ENCODE assay signal across 1 cellular context in the genomic region with DNA sequence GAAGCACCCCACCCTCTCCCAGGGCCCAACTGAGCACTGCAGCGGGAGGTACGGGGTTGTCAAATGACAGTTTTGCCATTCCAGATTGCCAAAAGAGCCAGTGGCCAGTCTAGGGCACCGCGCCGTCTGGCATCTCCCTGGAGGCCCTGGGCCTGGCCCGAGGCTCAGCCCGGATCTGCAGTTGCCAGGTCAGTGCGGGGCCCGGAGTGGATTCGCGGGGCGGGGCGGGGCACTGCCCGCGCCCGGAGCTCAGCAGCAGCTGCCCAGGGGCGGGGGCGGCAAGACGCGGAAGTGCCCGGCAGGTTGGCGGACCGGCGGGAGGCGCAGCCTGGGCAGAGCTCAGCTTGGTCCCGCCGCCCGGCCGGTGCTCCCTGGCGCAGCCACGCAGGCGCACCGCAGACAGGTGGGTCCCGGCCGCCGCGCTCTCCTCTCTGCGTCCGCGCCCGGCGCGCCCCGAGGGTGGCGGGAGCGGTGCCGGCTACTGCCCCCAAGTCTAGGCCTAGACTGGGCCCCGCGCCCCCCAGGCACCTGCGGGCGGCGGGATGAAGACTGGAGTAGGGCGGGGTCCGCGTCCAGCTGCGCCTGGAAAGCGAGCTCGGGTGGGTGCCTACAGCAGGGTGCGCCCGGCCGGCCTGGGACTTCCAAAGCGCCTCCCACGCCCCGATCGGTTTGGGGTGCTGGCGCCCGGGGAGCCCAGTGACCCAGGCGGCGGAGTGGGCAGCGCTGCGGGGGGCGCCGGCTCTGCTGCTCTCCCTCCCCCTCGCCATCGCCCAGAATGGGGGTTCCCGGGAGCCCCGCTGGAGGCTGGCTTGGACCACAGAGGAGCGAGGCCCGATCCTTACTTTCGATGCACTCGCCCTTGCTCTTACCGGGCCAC.
TF ChIP-seq lines count a peak whose summit lies in the region.

TSS of gene IRF5 (plus strand) at position 281 of the 877 bp plus-strand sequence. CDS start 4,155 bp downstream, outside the sequence.

TF ChIP-seq in GM12878, 131 proteins besides CTCF, POLR2A, EP300 and RAD21 (continues in another document):
- TF ChIP-seq EED (IDR thresholded peaks at IDR 0.05; ENCODE audit: low read depth) = peak; percentile 54; the same call in 1 of the 2 replicates
- peak; percentile 95; the same call in 1 of the 2 replicates for TF ChIP-seq NFXL1 (IDR thresholded peaks at IDR 0.05; ENCODE audit: borderline replicate concordance)
- TF ChIP-seq KLF5 (IDR thresholded peaks at IDR 0.05; ENCODE audit: partially characterized antibody) = no peak
- peak; percentile 61; the same call in 1 of the 2 replicates for TF ChIP-seq NR2F1 (conservative IDR thresholded peaks at IDR 0.05)
- TF ChIP-seq HCFC1 (IDR thresholded peaks at IDR 0.05; ENCODE audit: low read length) = no peak
- TF ChIP-seq SIN3A (IDR thresholded peaks at IDR 0.05; ENCODE audit: low read depth, low read length) = peak; percentile 66; the same call in 1 of the 2 replicates
- TF ChIP-seq MEF2B (IDR thresholded peaks at IDR 0.05; ENCODE audit: partially characterized antibody, poor library complexity, severe bottlenecking) = peak; percentile 21
- peak; percentile 4; the same call in 1 of the 2 replicates for TF ChIP-seq TCF12 (IDR thresholded peaks at IDR 0.05; ENCODE audit: low read depth, low read length)
- peak; percentile 75 for TF ChIP-seq DPF2 (IDR thresholded peaks at IDR 0.05)
- TF ChIP-seq SMAD1 (IDR thresholded peaks at IDR 0.05; ENCODE audit: low read depth, partially characterized antibody) = no peak
- no peak for TF ChIP-seq CEBPZ (IDR thresholded peaks at IDR 0.05; ENCODE audit: low read depth, low read length)
- no peak for TF ChIP-seq SIX5 (IDR thresholded peaks at IDR 0.05; ENCODE audit: low read depth, low read length, severe bottlenecking)
- TF ChIP-seq RCOR1 (conservative IDR thresholded peaks at IDR 0.05; ENCODE audit: low read depth, low read length) = 0 out of 2 replicates have a peak, but pooled peaks have one; percentile 53
- TF ChIP-seq CEBPB (IDR thresholded peaks at IDR 0.05; ENCODE audit: borderline replicate concordance in 1 of 2, low read depth in 2 of 2, low read length in 2 of 2) = no peak
- TF ChIP-seq ETV6 (conservative IDR thresholded peaks at IDR 0.05 in 1 of 2, IDR thresholded peaks at IDR 0.05 in 1 of 2; ENCODE audit: borderline replicate concordance in 1 of 2, low read depth in 1 of 2) = 0 out of 4 replicates have a peak, but pooled peaks of 1 of the 2 experiments have one; percentile 12
- TF ChIP-seq ZSCAN29 (IDR thresholded peaks at IDR 0.05) = no peak
- no peak for TF ChIP-seq ZBTB40 (IDR thresholded peaks at IDR 0.05; ENCODE audit: borderline replicate concordance)
- peak in 1 of 2 experiments; percentile 81; a peak in 1 of 3 replicates for TF ChIP-seq EGR1 (IDR thresholded peaks at IDR 0.05; ENCODE audit: borderline replicate concordance in 1 of 2, low read depth in 2 of 2, low read length in 2 of 2)
- 0 out of 2 replicates have a peak, but pooled peaks have one; percentile 1 for TF ChIP-seq YY1 (IDR thresholded peaks at IDR 0.05; ENCODE audit: low read depth, low read length)
- no peak for TF ChIP-seq ZNF384 (IDR thresholded peaks at IDR 0.05; ENCODE audit: borderline replicate concordance, low read depth, low read length)
- TF ChIP-seq, protein P1, sequence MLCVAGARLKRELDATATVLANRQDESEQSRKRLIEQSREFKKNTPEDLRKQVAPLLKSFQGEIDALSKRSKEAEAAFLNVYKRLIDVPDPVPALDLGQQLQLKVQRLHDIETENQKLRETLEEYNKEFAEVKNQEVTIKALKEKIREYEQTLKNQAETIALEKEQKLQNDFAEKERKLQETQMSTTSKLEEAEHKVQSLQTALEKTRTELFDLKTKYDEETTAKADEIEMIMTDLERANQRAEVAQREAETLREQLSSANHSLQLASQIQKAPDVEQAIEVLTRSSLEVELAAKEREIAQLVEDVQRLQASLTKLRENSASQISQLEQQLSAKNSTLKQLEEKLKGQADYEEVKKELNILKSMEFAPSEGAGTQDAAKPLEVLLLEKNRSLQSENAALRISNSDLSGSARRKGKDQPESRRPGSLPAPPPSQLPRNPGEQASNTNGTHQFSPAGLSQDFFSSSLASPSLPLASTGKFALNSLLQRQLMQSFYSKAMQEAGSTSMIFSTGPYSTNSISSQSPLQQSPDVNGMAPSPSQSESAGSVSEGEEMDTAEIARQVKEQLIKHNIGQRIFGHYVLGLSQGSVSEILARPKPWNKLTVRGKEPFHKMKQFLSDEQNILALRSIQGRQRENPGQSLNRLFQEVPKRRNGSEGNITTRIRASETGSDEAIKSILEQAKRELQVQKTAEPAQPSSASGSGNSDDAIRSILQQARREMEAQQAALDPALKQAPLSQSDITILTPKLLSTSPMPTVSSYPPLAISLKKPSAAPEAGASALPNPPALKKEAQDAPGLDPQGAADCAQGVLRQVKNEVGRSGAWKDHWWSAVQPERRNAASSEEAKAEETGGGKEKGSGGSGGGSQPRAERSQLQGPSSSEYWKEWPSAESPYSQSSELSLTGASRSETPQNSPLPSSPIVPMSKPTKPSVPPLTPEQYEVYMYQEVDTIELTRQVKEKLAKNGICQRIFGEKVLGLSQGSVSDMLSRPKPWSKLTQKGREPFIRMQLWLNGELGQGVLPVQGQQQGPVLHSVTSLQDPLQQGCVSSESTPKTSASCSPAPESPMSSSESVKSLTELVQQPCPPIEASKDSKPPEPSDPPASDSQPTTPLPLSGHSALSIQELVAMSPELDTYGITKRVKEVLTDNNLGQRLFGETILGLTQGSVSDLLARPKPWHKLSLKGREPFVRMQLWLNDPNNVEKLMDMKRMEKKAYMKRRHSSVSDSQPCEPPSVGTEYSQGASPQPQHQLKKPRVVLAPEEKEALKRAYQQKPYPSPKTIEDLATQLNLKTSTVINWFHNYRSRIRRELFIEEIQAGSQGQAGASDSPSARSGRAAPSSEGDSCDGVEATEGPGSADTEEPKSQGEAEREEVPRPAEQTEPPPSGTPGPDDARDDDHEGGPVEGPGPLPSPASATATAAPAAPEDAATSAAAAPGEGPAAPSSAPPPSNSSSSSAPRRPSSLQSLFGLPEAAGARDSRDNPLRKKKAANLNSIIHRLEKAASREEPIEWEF (IDR thresholded peaks at IDR 0.05; ENCODE audit: insufficient replicate concordance, low read depth, low read length) = no peak
- TF ChIP-seq ZZZ3 (IDR thresholded peaks at IDR 0.05; ENCODE audit: control insufficient read depth, insufficient read length, low read depth) = no peak
- peak; percentile 61 for TF ChIP-seq HDAC6 (IDR thresholded peaks at IDR 0.05; ENCODE audit: unreplicated experiment)
- TF ChIP-seq NBN (IDR thresholded peaks at IDR 0.05) = peak; percentile 9; the same call in 1 of the 2 replicates
- TF ChIP-seq, protein P2, sequence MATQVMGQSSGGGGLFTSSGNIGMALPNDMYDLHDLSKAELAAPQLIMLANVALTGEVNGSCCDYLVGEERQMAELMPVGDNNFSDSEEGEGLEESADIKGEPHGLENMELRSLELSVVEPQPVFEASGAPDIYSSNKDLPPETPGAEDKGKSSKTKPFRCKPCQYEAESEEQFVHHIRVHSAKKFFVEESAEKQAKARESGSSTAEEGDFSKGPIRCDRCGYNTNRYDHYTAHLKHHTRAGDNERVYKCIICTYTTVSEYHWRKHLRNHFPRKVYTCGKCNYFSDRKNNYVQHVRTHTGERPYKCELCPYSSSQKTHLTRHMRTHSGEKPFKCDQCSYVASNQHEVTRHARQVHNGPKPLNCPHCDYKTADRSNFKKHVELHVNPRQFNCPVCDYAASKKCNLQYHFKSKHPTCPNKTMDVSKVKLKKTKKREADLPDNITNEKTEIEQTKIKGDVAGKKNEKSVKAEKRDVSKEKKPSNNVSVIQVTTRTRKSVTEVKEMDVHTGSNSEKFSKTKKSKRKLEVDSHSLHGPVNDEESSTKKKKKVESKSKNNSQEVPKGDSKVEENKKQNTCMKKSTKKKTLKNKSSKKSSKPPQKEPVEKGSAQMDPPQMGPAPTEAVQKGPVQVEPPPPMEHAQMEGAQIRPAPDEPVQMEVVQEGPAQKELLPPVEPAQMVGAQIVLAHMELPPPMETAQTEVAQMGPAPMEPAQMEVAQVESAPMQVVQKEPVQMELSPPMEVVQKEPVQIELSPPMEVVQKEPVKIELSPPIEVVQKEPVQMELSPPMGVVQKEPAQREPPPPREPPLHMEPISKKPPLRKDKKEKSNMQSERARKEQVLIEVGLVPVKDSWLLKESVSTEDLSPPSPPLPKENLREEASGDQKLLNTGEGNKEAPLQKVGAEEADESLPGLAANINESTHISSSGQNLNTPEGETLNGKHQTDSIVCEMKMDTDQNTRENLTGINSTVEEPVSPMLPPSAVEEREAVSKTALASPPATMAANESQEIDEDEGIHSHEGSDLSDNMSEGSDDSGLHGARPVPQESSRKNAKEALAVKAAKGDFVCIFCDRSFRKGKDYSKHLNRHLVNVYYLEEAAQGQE (IDR thresholded peaks at IDR 0.05; ENCODE audit: low read depth, low read length) = no peak
- TF ChIP-seq EZH2 (IDR thresholded peaks at IDR 0.05; ENCODE audit: borderline replicate concordance, control insufficient read depth, low read depth, low read length) = no peak
- no peak for TF ChIP-seq SKIL (IDR thresholded peaks at IDR 0.05; ENCODE audit: low read depth, poor library complexity, severe bottlenecking)
- TF ChIP-seq MYC (IDR thresholded peaks at IDR 0.05; ENCODE audit: insufficient read depth, insufficient read length, insufficient replicate concordance, low read length, severe bottlenecking) = no peak
- 0 out of 2 replicates have a peak, but pooled peaks have one; percentile 14 for TF ChIP-seq ZNF24 (IDR thresholded peaks at IDR 0.05)
- TF ChIP-seq ZNF217 (IDR thresholded peaks at IDR 0.05) = peak; percentile 39; the same call in 1 of the 2 replicates
- TF ChIP-seq NRF1 (conservative IDR thresholded peaks at IDR 0.05; ENCODE audit: low read depth, low read length) = peak; percentile 45
- TF ChIP-seq YBX1 (IDR thresholded peaks at IDR 0.05) = no peak
- TF ChIP-seq TAF1 (IDR thresholded peaks at IDR 0.05; ENCODE audit: borderline replicate concordance, low read depth, low read length) = peak; percentile 45; the same call in 1 of the 2 replicates
- TF ChIP-seq JUNB (IDR thresholded peaks at IDR 0.05) = no peak
